Comparison of ENCODE assay signal across 19 cellular contexts in the genomic region with DNA sequence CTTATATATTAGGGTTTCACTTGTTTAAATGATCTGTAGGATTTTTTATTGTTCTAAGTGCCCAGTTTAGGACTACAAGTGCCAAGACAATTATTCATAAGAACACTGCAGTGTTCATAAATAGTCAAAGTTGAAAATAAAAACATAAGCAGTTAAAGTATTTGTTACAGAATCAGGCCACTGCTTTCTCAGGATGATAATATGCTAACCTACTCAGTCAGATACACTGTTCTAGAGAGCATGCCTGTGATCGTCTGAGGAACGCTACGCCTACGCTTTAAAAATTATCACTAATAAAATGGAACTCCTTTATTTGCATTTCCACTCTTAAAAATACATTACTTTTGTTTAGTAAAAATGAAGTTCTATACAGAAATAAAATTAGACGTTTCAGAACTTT. TPM values are rescaled to one million over a fixed set of nuclear protein-coding genes. Genes with fewer than 3 reads are reported as not detected.
DNase-seq lines count a peak whose midpoint lies in the region; ATAC-seq, FAIRE-seq and TF ChIP-seq lines count a peak whose summit lies in the region.
"Had no signal": no experiment of that assay in that cellular context is flagged by ENCODE, and none has a peak within 500 bp of the region (broad histone marks: within the 10 kb centered on the region; RNA-seq: fewer than 3 reads in every experiment).

No MANE protein-coding gene starts in this region.

- H3K9ac ChIP-seq in astrocyte (ENCODE audit: low read length) (no peak overlapping the region), skeletal muscle tissue (ENCODE audit: low read depth in 1 of 3, low read length in 3 of 3) (no peak overlapping the region)

- H3K4me2 ChIP-seq in astrocyte (ENCODE audit: low read length), result peak overlapping the region; percentile 28

- peaks cover 60% of the 10 kb centered on the region for H3K36me3 Mint-ChIP-seq in HFFc6 (ENCODE audit: low read depth)
- H3K36me3 Mint-ChIP-seq in astrocyte (ENCODE audit: low read depth, unreplicated experiment), result peaks cover 17% of the 10 kb centered on the region

- ATAC-seq in GM21529 (IDR thresholded peaks at IDR 0.05; ENCODE audit: unreplicated experiment), result no peak
- ATAC-seq: HepG2 had no signal

- H3K79me2 ChIP-seq in astrocyte (ENCODE audit: insufficient read depth, low read length), result peaks cover 35% of the 10 kb centered on the region

- H3K4me3 Mint-ChIP-seq in HFFc6, result peak overlapping the region; percentile 32
- H3K4me3 Mint-ChIP-seq in astrocyte (ENCODE audit: unreplicated experiment), result no peak overlapping the region
- H3K4me3 Mint-ChIP-seq: B cell; CD4-positive, alpha-beta T cell had no signal

- DNase-seq in HFFc6, result no peak
- DNase-seq in astrocyte (ENCODE audit: low read depth), result no peak
- DNase-seq in mesenteric fat pad (ENCODE audit: low spot score), result peak; percentile 2
- no peak for DNase-seq in NCI-H1092 (lab: John Stamatoyannopoulos, UW)
- DNase-seq in DMS 273 treated with DMSO at 0.1 percent for 48 hours (lab: John Stamatoyannopoulos, UW), result no peak
- DNase-seq: C1 segment of cervical spinal cord; Calu3; CD4-positive, alpha-beta T cell; DMS79 had no signal

- no peak for FAIRE-seq in astrocyte (lab: Jason Lieb, UNC)
- FAIRE-seq: A204.1, G401.6, GM12891, H1, HepG2, HTR-8/SVneo had no signal

- H3K4me1 ChIP-seq in astrocyte (ENCODE audit: insufficient read depth, low read length), result peaks cover 13% of the 10 kb centered on the region
- peaks cover 2 to 26% (median 15%) of the 10 kb centered on the region in 3 donors for H3K4me1 ChIP-seq in skeletal muscle tissue (ENCODE audit: control insufficient read depth in 3 of 3, insufficient read depth in 3 of 3, low read length in 3 of 3)
- H3K4me1 ChIP-seq: HAP-1 had no signal

- H3K27me3 ChIP-seq in astrocyte (ENCODE audit: insufficient read depth, low read length) (no peaks in the 10 kb centered on the region), skeletal muscle tissue (ENCODE audit: control insufficient read depth in 3 of 3, insufficient read depth in 3 of 3, low read length in 3 of 3) (no peaks in the 10 kb centered on the region)

- no peak overlapping the region for H2AFZ ChIP-seq in astrocyte (ENCODE audit: low read depth, low read length)

- no peak overlapping the region for H3K4me3 ChIP-seq in astrocyte (ENCODE audit: insufficient read depth, low read depth, low read length)
- no peak overlapping the region for H3K4me3 ChIP-seq in skeletal muscle tissue (ENCODE audit: low read length in 3 of 3)
- H3K4me3 ChIP-seq: HAP-1 had no signal

- H3K4me1 Mint-ChIP-seq in HFFc6 (ENCODE audit: low read depth) (peaks cover 26% of the 10 kb centered on the region), astrocyte (ENCODE audit: low read depth, unreplicated experiment) (peaks cover 12% of the 10 kb centered on the region)
- H3K4me1 Mint-ChIP-seq: B cell had no signal

- peaks cover 60% of the 10 kb centered on the region for H4K20me1 ChIP-seq in astrocyte (ENCODE audit: insufficient read depth, low read length)

- H3K9me3 ChIP-seq in astrocyte (ENCODE audit: insufficient read depth, low read depth, low read length) (no peaks in the 10 kb centered on the region), skeletal muscle tissue (ENCODE audit: control insufficient read depth in 3 of 3, low read length in 3 of 3) (no peaks in the 10 kb centered on the region)
- H3K9me3 ChIP-seq: HAP-1 had no signal

- H3K27ac Mint-ChIP-seq in HFFc6 (peak overlapping the region; percentile 30; the same call in 1 of the 2 replicates), astrocyte (ENCODE audit: unreplicated experiment) (no peak overlapping the region)
- H3K27ac Mint-ChIP-seq: B cell; CD4-positive, alpha-beta T cell had no signal

- peaks cover 28% of the 10 kb centered on the region for H3K36me3 ChIP-seq in astrocyte (ENCODE audit: insufficient read depth, low read length)
- H3K36me3 ChIP-seq in skeletal muscle tissue (ENCODE audit: control insufficient read depth in 3 of 3, insufficient read depth in 3 of 3, low read length in 3 of 3), result peaks cover 25 to 59% (median 36%) of the 10 kb centered on the region in 3 donors

- H3K27me3 Mint-ChIP-seq in HFFc6 (ENCODE audit: insufficient read depth) (peaks cover 1% of the 10 kb centered on the region; the same call in 1 of the 2 replicates), astrocyte (ENCODE audit: low read depth, unreplicated experiment) (no peaks in the 10 kb centered on the region)
- H3K27me3 Mint-ChIP-seq: B cell; CD4-positive, alpha-beta T cell had no signal

- TF ChIP-seq CTCF in HFFc6 (IDR thresholded peaks at IDR 0.05), result no peak
- no peak for TF ChIP-seq CTCF in astrocyte (IDR thresholded peaks at IDR 0.05; ENCODE audit: insufficient read depth, low read depth, low read length)

- H3K9me3 Mint-ChIP-seq in HFFc6 (no peaks in the 10 kb centered on the region), astrocyte (ENCODE audit: unreplicated experiment) (no peaks in the 10 kb centered on the region)
- H3K9me3 Mint-ChIP-seq: CD4-positive, alpha-beta T cell had no signal

- H3K27ac ChIP-seq in astrocyte (ENCODE audit: low read depth, low read length), result no peak overlapping the region
- peak overlapping the region; percentile 10 for H3K27ac ChIP-seq in skeletal muscle tissue (ENCODE audit: low read depth, low read length)

RNA-seq across cellular contexts. Expression of a gene that starts 37.4 kb away (rescaled TPM):
- 100 to 1,000 TPM in 4 of 6 experiments, 10 to 100 TPM in 2; 97.6 to 118 (median 103) TPM for total RNA-seq in HFFc6 (2021; fragmentation: NEBNext Ultra II Directional; extraction: Animal tissue kit (Norgen Biotek cat#: 25700))
- 57.1 and 63.3 TPM in 2 replicates for total RNA-seq in astrocyte
- total RNA-seq in mesenteric fat pad, result 85.9 TPM
- total RNA-seq in skeletal muscle tissue, result 115 TPM
